ENCODE assay signal across 22 cellular contexts in the genomic region with DNA sequence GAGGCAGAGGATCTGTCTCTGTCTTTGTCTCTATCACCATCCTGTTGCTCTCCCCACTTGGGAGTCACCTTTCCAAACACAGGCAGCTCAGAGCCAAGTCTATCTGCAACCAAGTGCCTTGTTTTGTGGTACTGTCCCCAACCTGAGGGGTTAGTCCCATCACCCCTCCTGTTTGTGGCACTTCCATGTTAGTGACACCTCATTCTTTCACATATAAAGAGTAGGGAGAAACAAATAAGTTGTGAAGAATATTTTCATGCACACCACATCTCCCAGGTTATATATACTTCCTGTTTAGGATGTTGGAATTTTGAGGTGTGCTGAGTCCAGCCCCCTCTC. TPM values are rescaled to one million over a fixed set of nuclear protein-coding genes. Genes with fewer than 3 reads are reported as not detected.
A peak's percentile ranks its signal among the peaks of the same experiment; 100 is the strongest.
DNase-seq lines count a peak whose midpoint lies in the region; ATAC-seq and TF ChIP-seq lines count a peak whose summit lies in the region.
"Had no signal": no experiment of that assay in that cellular context is flagged by ENCODE, and none has a peak within 500 bp of the region (broad histone marks: within the 10 kb centered on the region; RNA-seq: fewer than 3 reads in every experiment).

No MANE protein-coding gene starts in this region.

- no peak for ATAC-seq in activated T-cell treated with anti-CD3 and anti-CD28 coated beads, Interleukin-2, amount 50 U/mL, for 72 hours (replicated peaks in 1 of 2)
- ATAC-seq in WTC11 (no peak), GM18505 (IDR thresholded peaks at IDR 0.05; ENCODE audit: unreplicated experiment) (no peak)
- ATAC-seq: foreskin keratinocyte had no signal

- CTCF ChIA-PET in WTC11 (lab: Charles Lee): interaction anchor here (2.2 to 6.1 kb wide), 11 partner anchors 7 to 157 kb away, joined by 8 to 106 read pairs (median 27); a partner anchor contains a TSS

- H3K27ac Mint-ChIP-seq in activated T-cell treated with anti-CD3 and anti-CD28 coated beads, Interleukin-2, amount 50 U/mL, for 72 hours: no peak overlapping the region
- H3K27ac Mint-ChIP-seq in activated T-cell treated with anti-CD3 and anti-CD28 coated beads, Interleukin-2, amount 50 U/mL, for 24 hours: no peak overlapping the region
- no peak overlapping the region for H3K27ac Mint-ChIP-seq in WTC11
- H3K27ac Mint-ChIP-seq: activated CD4-positive, alpha-beta memory T cell treated with anti-CD3 and anti-CD28 coated beads, Interleukin-2, amount 10 ng/mL, durations not matched to agents 7 days and 5 days had no signal

- H3K4me3 Mint-ChIP-seq in activated T-cell treated with anti-CD3 and anti-CD28 coated beads, Interleukin-2, amount 50 U/mL, for 72 hours: peak overlapping the region; percentile 41 to 45
- H3K4me3 Mint-ChIP-seq in activated T-cell treated with anti-CD3 and anti-CD28 coated beads, Interleukin-2, amount 50 U/mL, for 24 hours: no peak overlapping the region
- no peak overlapping the region for H3K4me3 Mint-ChIP-seq in WTC11
- H3K4me3 Mint-ChIP-seq: activated CD4-positive, alpha-beta memory T cell treated with anti-CD3 and anti-CD28 coated beads, Interleukin-2, amount 10 ng/mL, durations not matched to agents 7 days and 5 days had no signal

- POLR2A ChIA-PET in WTC11 (lab: Charles Lee): interaction anchor here (3.3 kb wide), 1 partner anchor 109 kb away, joined by 28 read pairs; a partner anchor contains a TSS

- no peaks in the 10 kb centered on the region for H3K36me3 Mint-ChIP-seq in activated T-cell treated with anti-CD3 and anti-CD28 coated beads, Interleukin-2, amount 50 U/mL, for 72 hours (ENCODE audit: insufficient read depth in 2 of 2)
- no peaks in the 10 kb centered on the region for H3K36me3 Mint-ChIP-seq in activated T-cell treated with anti-CD3 and anti-CD28 coated beads, Interleukin-2, amount 50 U/mL, for 24 hours (ENCODE audit: low read depth)
- H3K36me3 Mint-ChIP-seq in WTC11: peaks cover 11% of the 10 kb centered on the region

- no peaks in the 10 kb centered on the region for H3K9me3 Mint-ChIP-seq in activated T-cell treated with anti-CD3 and anti-CD28 coated beads, Interleukin-2, amount 50 U/mL, for 72 hours
- H3K9me3 Mint-ChIP-seq in activated T-cell treated with anti-CD3 and anti-CD28 coated beads, Interleukin-2, amount 50 U/mL, for 24 hours: no peaks in the 10 kb centered on the region
- no peaks in the 10 kb centered on the region for H3K9me3 Mint-ChIP-seq in WTC11
- H3K9me3 Mint-ChIP-seq: activated CD4-positive, alpha-beta memory T cell treated with anti-CD3 and anti-CD28 coated beads, Interleukin-2, amount 10 ng/mL, durations not matched to agents 7 days and 5 days had no signal

- H3K4me3 ChIP-seq in fibroblast of the aortic adventitia (ENCODE audit: low read depth, low read length): peak overlapping the region; percentile 78
- H3K4me3 ChIP-seq in retinal pigment epithelial cell (ENCODE audit: low read length): peak overlapping the region; percentile 88
- H3K4me3 ChIP-seq: MG63, SJCRH30 had no signal

- no peak for TF ChIP-seq POLR2A in GM18505 (IDR thresholded peaks at IDR 0.05; ENCODE audit: borderline replicate concordance, extremely low read depth, insufficient read depth, insufficient read length)

- H3K4me1 Mint-ChIP-seq in activated T-cell treated with anti-CD3 and anti-CD28 coated beads, Interleukin-2, amount 50 U/mL, for 72 hours (ENCODE audit: low read depth): peaks cover 9% of the 10 kb centered on the region
- H3K4me1 Mint-ChIP-seq in activated T-cell treated with anti-CD3 and anti-CD28 coated beads, Interleukin-2, amount 50 U/mL, for 24 hours (ENCODE audit: low read depth): peaks cover 10% of the 10 kb centered on the region
- H3K4me1 Mint-ChIP-seq in WTC11: peaks cover 25% of the 10 kb centered on the region

- H3K27me3 Mint-ChIP-seq in activated T-cell treated with anti-CD3 and anti-CD28 coated beads, Interleukin-2, amount 50 U/mL, for 72 hours (ENCODE audit: low read depth): peaks cover 57% of the 10 kb centered on the region
- H3K27me3 Mint-ChIP-seq in activated T-cell treated with anti-CD3 and anti-CD28 coated beads, Interleukin-2, amount 50 U/mL, for 24 hours: peaks cover 74% of the 10 kb centered on the region
- peaks cover 32% of the 10 kb centered on the region for H3K27me3 Mint-ChIP-seq in WTC11 (ENCODE audit: low read depth)

- TF ChIP-seq CTCF in WTC11 (IDR thresholded peaks at IDR 0.05) (no peak), fibroblast of the aortic adventitia (IDR thresholded peaks at IDR 0.05; ENCODE audit: insufficient read depth, low read length) (no peak), retinal pigment epithelial cell (conservative IDR thresholded peaks at IDR 0.05; ENCODE audit: low read depth, low read length) (no peak)

- DNase-seq in activated T-cell treated with anti-CD3 and anti-CD28 coated beads, Interleukin-2, amount 50 U/mL, for 72 hours: no peak
- no peak for DNase-seq in activated T-cell treated with anti-CD3 and anti-CD28 coated beads, Interleukin-2, amount 50 U/mL, for 24 hours
- DNase-seq in WTC11 (ENCODE audit: low spot score): no peak
- no peak for DNase-seq in fibroblast of the aortic adventitia (ENCODE audit: low read depth)
- DNase-seq in retinal pigment epithelial cell (ENCODE audit: low read depth): no peak
- no peak for DNase-seq in superior temporal gyrus (ENCODE audit: extremely low spot score)
- DNase-seq in NCI-H226: no peak
- DNase-seq: activated CD4-positive, alpha-beta memory T cell treated with anti-CD3 and anti-CD28 coated beads, Interleukin-2, amount 10 ng/mL, durations not matched to agents 7 days and 5 days; activated CD4-positive, CD25-positive, alpha-beta regulatory T cell; activated T-cell treated with anti-CD3 and anti-CD28 coated beads for 4 hours; C1 segment of cervical spinal cord; DMS153; foreskin keratinocyte; IMR-90; MG63; NCI-H1436; NCI-H774; OCI-M1; retina; SJCRH30; T-helper 9 cell had no signal

TF ChIP-seq in WTC11, 78 proteins besides CTCF, POLR2A, EP300 and RAD21:
- TF ChIP-seq, protein P1, sequence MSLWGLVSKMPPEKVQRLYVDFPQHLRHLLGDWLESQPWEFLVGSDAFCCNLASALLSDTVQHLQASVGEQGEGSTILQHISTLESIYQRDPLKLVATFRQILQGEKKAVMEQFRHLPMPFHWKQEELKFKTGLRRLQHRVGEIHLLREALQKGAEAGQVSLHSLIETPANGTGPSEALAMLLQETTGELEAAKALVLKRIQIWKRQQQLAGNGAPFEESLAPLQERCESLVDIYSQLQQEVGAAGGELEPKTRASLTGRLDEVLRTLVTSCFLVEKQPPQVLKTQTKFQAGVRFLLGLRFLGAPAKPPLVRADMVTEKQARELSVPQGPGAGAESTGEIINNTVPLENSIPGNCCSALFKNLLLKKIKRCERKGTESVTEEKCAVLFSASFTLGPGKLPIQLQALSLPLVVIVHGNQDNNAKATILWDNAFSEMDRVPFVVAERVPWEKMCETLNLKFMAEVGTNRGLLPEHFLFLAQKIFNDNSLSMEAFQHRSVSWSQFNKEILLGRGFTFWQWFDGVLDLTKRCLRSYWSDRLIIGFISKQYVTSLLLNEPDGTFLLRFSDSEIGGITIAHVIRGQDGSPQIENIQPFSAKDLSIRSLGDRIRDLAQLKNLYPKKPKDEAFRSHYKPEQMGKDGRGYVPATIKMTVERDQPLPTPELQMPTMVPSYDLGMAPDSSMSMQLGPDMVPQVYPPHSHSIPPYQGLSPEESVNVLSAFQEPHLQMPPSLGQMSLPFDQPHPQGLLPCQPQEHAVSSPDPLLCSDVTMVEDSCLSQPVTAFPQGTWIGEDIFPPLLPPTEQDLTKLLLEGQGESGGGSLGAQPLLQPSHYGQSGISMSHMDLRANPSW (CRISPR knock-in tag; conservative IDR thresholded peaks at IDR 0.05; ENCODE audit: low read depth): no peak
- 0 out of 2 replicates have a peak, but pooled peaks have one; percentile 2 for TF ChIP-seq GABPB1 (CRISPR knock-in tag; IDR thresholded peaks at IDR 0.05)

RNA-seq across cellular contexts. Expression of a gene that starts 3.7 kb away (rescaled TPM):
- under 1 TPM in 1 of 2 donors, not detected in 1; 0.60 TPM for total RNA-seq in activated T-cell treated with anti-CD3 and anti-CD28 coated beads, Interleukin-2, amount 50 U/mL, for 72 hours
- total RNA-seq in WTC11 (2021) (18.3 to 27.3 TPM (median 19.1 TPM) in 3 replicates), fibroblast of the aortic adventitia (ENCODE audit: low replicate concordance) (23.8 and 27.6 TPM in 2 replicates)
- total RNA-seq: activated CD4-positive, alpha-beta memory T cell treated with anti-CD3 and anti-CD28 coated beads, Interleukin-2, amount 10 ng/mL, durations not matched to agents 7 days and 5 days had no signal

RNA-seq across cellular contexts. Expression of a gene that starts 7.7 kb away (rescaled TPM):
- total RNA-seq in activated T-cell treated with anti-CD3 and anti-CD28 coated beads, Interleukin-2, amount 50 U/mL, for 72 hours: not detected
- total RNA-seq in WTC11 (2021): 0.07 to 0.31 TPM (median 0.18 TPM) in 3 replicates
- total RNA-seq in fibroblast of the aortic adventitia (ENCODE audit: low replicate concordance): 0.09 TPM in 1 of 2 replicates, not detected in the other
- total RNA-seq: activated CD4-positive, alpha-beta memory T cell treated with anti-CD3 and anti-CD28 coated beads, Interleukin-2, amount 10 ng/mL, durations not matched to agents 7 days and 5 days; foreskin keratinocyte; IMR-90; SJCRH30 had no signal

RNA-seq across cellular contexts. Expression of a gene that starts 29.5 kb away (rescaled TPM):
- 10 to 100 TPM; 46.8 to 48.1 TPM for total RNA-seq in activated T-cell treated with anti-CD3 and anti-CD28 coated beads, Interleukin-2, amount 50 U/mL, for 72 hours
- total RNA-seq in WTC11 (2021) (44.5 to 51.2 TPM (median 47.4 TPM) in 3 replicates), fibroblast of the aortic adventitia (ENCODE audit: low replicate concordance) (66.7 and 76.4 TPM in 2 replicates)

RNA-seq across cellular contexts. Expression of a gene that starts 48.2 kb away (rescaled TPM):
- 10 to 100 TPM; 20.5 to 24.8 TPM for total RNA-seq in activated T-cell treated with anti-CD3 and anti-CD28 coated beads, Interleukin-2, amount 50 U/mL, for 72 hours
- 236 to 310 TPM (median 307 TPM) in 3 replicates for total RNA-seq in WTC11 (2021)
- total RNA-seq in fibroblast of the aortic adventitia (ENCODE audit: low replicate concordance): 6.3 and 42.1 TPM in 2 replicates

RNA-seq across cellular contexts. Expression of a gene that starts 49.3 kb away (rescaled TPM):
- 10 to 100 TPM; 55.5 to 58.0 TPM for total RNA-seq in activated T-cell treated with anti-CD3 and anti-CD28 coated beads, Interleukin-2, amount 50 U/mL, for 72 hours
- total RNA-seq in WTC11 (2021) (39.2 to 68.1 TPM (median 40.8 TPM) in 3 replicates), fibroblast of the aortic adventitia (ENCODE audit: low replicate concordance) (9.6 and 27.2 TPM in 2 replicates)

Comparison
In these comparisons a context has a peak if more than half of its experiments do, and no peak if none do; other contexts are left out.
1. H3K4me3 Mint-ChIP-seq: peak in activated T-cell treated with anti-CD3 and anti-CD28 coated beads, Interleukin-2, amount 50 U/mL, for 72 hours (2 of 2); none in activated T-cell treated with anti-CD3 and anti-CD28 coated beads, Interleukin-2, amount 50 U/mL, for 24 hours (single experiment) and WTC11 (single experiment).
2. RNA of a gene that starts 3.7 kb away (total RNA-seq): 18.3 to 27.3 TPM in WTC11 and 23.8 to 27.6 TPM in fibroblast of the aortic adventitia; 0.60 TPM in activated T-cell treated with anti-CD3 and anti-CD28 coated beads, Interleukin-2, amount 50 U/mL, for 72 hours; every median in the first group is over 10 times any median in the second.